Comparison of ENCODE assay signal across 8 cellular contexts in genomic region chr6:43172127-43173007, GRCh38. TPM values are rescaled to one million over a fixed set of nuclear protein-coding genes. Genes with fewer than 3 reads are reported as not detected.
DNase-seq lines count a peak whose midpoint lies in the region; ATAC-seq and TF ChIP-seq lines count a peak whose summit lies in the region.

No MANE protein-coding gene starts in this region.

- H3K4me1 ChIP-seq in OCI-LY1 (ENCODE audit: insufficient read depth, low read length, severe bottlenecking) (peaks cover 32% of the 10 kb centered on the region), thoracic aorta (ENCODE audit: control insufficient read depth in 1 of 2, low read depth in 2 of 2) (peaks cover 20 to 48% of the 10 kb centered on the region in 2 donors)

- no peak for ATAC-seq in thoracic aorta (ENCODE audit: insufficient number of reproducible peaks, low FRiP score, low read depth)

- H3K4me3 Mint-ChIP-seq in activated T-helper 2 cell treated with anti-CD3 and anti-CD28 coated beads, Interferon-gamma antibody, Interleukin-2, Interleukin-4, amounts not matched to agents 10 μg/mL and 5 μg/mL and 100 μg/mL, durations not matched to agents 14 hours and 24 hours and 36 hours (ENCODE audit: low read depth) = peak overlapping the region; percentile 99
- H3K4me3 Mint-ChIP-seq in neural crest cell = peak overlapping the region; percentile 89

- no peaks in the 10 kb centered on the region for H3K9me3 Mint-ChIP-seq in activated T-helper 2 cell treated with anti-CD3 and anti-CD28 coated beads, Interferon-gamma antibody, Interleukin-2, Interleukin-4, amounts not matched to agents 10 μg/mL and 5 μg/mL and 100 μg/mL, durations not matched to agents 14 hours and 24 hours and 36 hours
- no peaks in the 10 kb centered on the region for H3K9me3 Mint-ChIP-seq in neural crest cell

- H3K4me2 ChIP-seq in OCI-LY1 (ENCODE audit: low read length) = peak overlapping the region; percentile 85

- peaks cover 2% of the 10 kb centered on the region for H3K27me3 Mint-ChIP-seq in activated T-helper 2 cell treated with anti-CD3 and anti-CD28 coated beads, Interferon-gamma antibody, Interleukin-2, Interleukin-4, amounts not matched to agents 10 μg/mL and 5 μg/mL and 100 μg/mL, durations not matched to agents 14 hours and 24 hours and 36 hours (ENCODE audit: low read depth)
- H3K27me3 Mint-ChIP-seq in neural crest cell (ENCODE audit: low read depth) = no peaks in the 10 kb centered on the region

- H3K9me2 ChIP-seq in OCI-LY1 (ENCODE audit: low read depth, low read length) = no peaks in the 10 kb centered on the region

- H4K20me1 ChIP-seq in OCI-LY1 (ENCODE audit: insufficient read depth, low read length) = no peaks in the 10 kb centered on the region

- H3K36me3 Mint-ChIP-seq in activated T-helper 2 cell treated with anti-CD3 and anti-CD28 coated beads, Interferon-gamma antibody, Interleukin-2, Interleukin-4, amounts not matched to agents 10 μg/mL and 5 μg/mL and 100 μg/mL, durations not matched to agents 14 hours and 24 hours and 36 hours (ENCODE audit: low read depth) = peaks cover 34% of the 10 kb centered on the region
- no peaks in the 10 kb centered on the region for H3K36me3 Mint-ChIP-seq in neural crest cell (ENCODE audit: low read depth)

- H3K27ac ChIP-seq in OCI-LY1 (ENCODE audit: low read depth, low read length, poor library complexity, severe bottlenecking) (peak overlapping the region; percentile 82), thoracic aorta (peak overlapping the region; percentile 98 to 99)

- peak overlapping the region; percentile 97 for H3K9ac ChIP-seq in OCI-LY1 (ENCODE audit: low read length)

- H3F3A ChIP-seq in OCI-LY1 (ENCODE audit: insufficient read depth, low read length) = no peaks in the 10 kb centered on the region; the same call in 1 of the 2 replicates

- H2AFZ ChIP-seq in OCI-LY1 (ENCODE audit: low read length) = no peak overlapping the region

- H3K79me2 ChIP-seq in OCI-LY1 (ENCODE audit: insufficient read depth, low read length) = peaks cover 18% of the 10 kb centered on the region

- peaks cover 40% of the 10 kb centered on the region for H3K4me1 Mint-ChIP-seq in activated T-helper 2 cell treated with anti-CD3 and anti-CD28 coated beads, Interferon-gamma antibody, Interleukin-2, Interleukin-4, amounts not matched to agents 10 μg/mL and 5 μg/mL and 100 μg/mL, durations not matched to agents 14 hours and 24 hours and 36 hours (ENCODE audit: low read depth)
- peaks cover 39% of the 10 kb centered on the region for H3K4me1 Mint-ChIP-seq in neural crest cell

- H3K9me3 ChIP-seq in OCI-LY1 (ENCODE audit: low read length) (no peaks in the 10 kb centered on the region), thoracic aorta (no peaks in the 10 kb centered on the region)

- H3K27me3 ChIP-seq in OCI-LY1 (ENCODE audit: insufficient read depth, low read length) (no peaks in the 10 kb centered on the region), thoracic aorta (replicated peaks; ENCODE audit: insufficient read depth) (no peaks in the 10 kb centered on the region)

- intact Hi-C loops in activated T-helper 2 cell treated with anti-CD3 and anti-CD28 coated beads, Interferon-gamma antibody, Interleukin-2, Interleukin-4, amounts not matched to agents 10 μg/mL and 5 μg/mL and 100 μg/mL, durations not matched to agents 14 hours and 24 hours and 36 hours (cut with micrococcal nuclease) = loop anchor here (5.0 kb wide), 4 partner anchors 195 to 425 kb away; partner anchors contain the start of genes BICRAL, POLR1C, TBCC and YIPF3

- peak overlapping the region; percentile 69 for H3K27ac Mint-ChIP-seq in activated T-helper 2 cell treated with anti-CD3 and anti-CD28 coated beads, Interferon-gamma antibody, Interleukin-2, Interleukin-4, amounts not matched to agents 10 μg/mL and 5 μg/mL and 100 μg/mL, durations not matched to agents 14 hours and 24 hours and 36 hours
- peak overlapping the region; percentile 95 for H3K27ac Mint-ChIP-seq in neural crest cell (ENCODE audit: unreplicated experiment)

- peaks cover 26% of the 10 kb centered on the region for H3K36me3 ChIP-seq in OCI-LY1 (ENCODE audit: insufficient read depth, low read length)
- H3K36me3 ChIP-seq in thoracic aorta = peaks cover 16% of the 10 kb centered on the region

- DNase-seq in NCI-H82 (lab: John Stamatoyannopoulos, UW) (peak; percentile 68), NCI-H82 treated with DMSO at 0.1 percent for 48 hours (lab: John Stamatoyannopoulos, UW; ENCODE audit: unreplicated experiment) (no peak), fibroblast of villous mesenchyme (ENCODE audit: low read depth) (peak; percentile 33), neural crest cell (ENCODE audit: low read depth, low spot score) (peak; percentile 33), thoracic aorta (ENCODE audit: low spot score) (no peak), NCI-H187 treated with DMSO at 0.1 percent for 48 hours (lab: John Stamatoyannopoulos, UW) (no peak)
- DNase-seq in activated T-helper 2 cell treated with anti-CD3 and anti-CD28 coated beads, Interferon-gamma antibody, Interleukin-2, Interleukin-4, amounts not matched to agents 10 μg/mL and 5 μg/mL and 100 μg/mL, durations not matched to agents 14 hours and 24 hours and 36 hours (ENCODE audit: low spot score) = peak; percentile 42

- TF ChIP-seq CTCF in OCI-LY1 (IDR thresholded peaks at IDR 0.05; ENCODE audit: low read length) (no peak), fibroblast of villous mesenchyme (IDR thresholded peaks at IDR 0.05; ENCODE audit: insufficient read depth, low read depth, low read length) (no peak), neural crest cell (conservative IDR thresholded peaks at IDR 0.05) (no peak), thoracic aorta (IDR thresholded peaks at IDR 0.05) (no peak)

- H3K4me3 ChIP-seq in OCI-LY1 (ENCODE audit: low read depth, low read length, poor library complexity, severe bottlenecking) = peak overlapping the region; percentile 85
- peak overlapping the region; percentile 90 for H3K4me3 ChIP-seq in fibroblast of villous mesenchyme (ENCODE audit: low read depth, low read length)
- peak overlapping the region; percentile 96 for H3K4me3 ChIP-seq in thoracic aorta

RNA-seq across cellular contexts. Expression of gene SRF, which starts 1.3 kb away (rescaled TPM):
- 50.9 and 52.0 TPM in 2 replicates for total RNA-seq in activated T-helper 2 cell treated with anti-CD3 and anti-CD28 coated beads, Interferon-gamma antibody, Interleukin-2, Interleukin-4, amounts not matched to agents 10 μg/mL and 5 μg/mL and 100 μg/mL, durations not matched to agents 14 hours and 24 hours and 36 hours
- total RNA-seq in fibroblast of villous mesenchyme (36.4 and 43.6 TPM in 2 replicates), neural crest cell (37.5 and 37.8 TPM in 2 replicates), thoracic aorta (10 to 100 TPM; 79.5 to 99.0 TPM)

RNA-seq across cellular contexts. Expression of gene CUL9, which starts 9.6 kb away (rescaled TPM):
- total RNA-seq in activated T-helper 2 cell treated with anti-CD3 and anti-CD28 coated beads, Interferon-gamma antibody, Interleukin-2, Interleukin-4, amounts not matched to agents 10 μg/mL and 5 μg/mL and 100 μg/mL, durations not matched to agents 14 hours and 24 hours and 36 hours = 34.3 and 37.4 TPM in 2 replicates
- 23.3 and 27.7 TPM in 2 replicates for total RNA-seq in fibroblast of villous mesenchyme
- 37.2 and 37.5 TPM in 2 replicates for total RNA-seq in neural crest cell
- total RNA-seq in thoracic aorta = 10 to 100 TPM; 30.3 to 41.2 TPM

RNA-seq across cellular contexts. Expression of gene DNPH1, which starts 56.9 kb away (rescaled TPM):
- 70.5 and 76.7 TPM in 2 replicates for total RNA-seq in activated T-helper 2 cell treated with anti-CD3 and anti-CD28 coated beads, Interferon-gamma antibody, Interleukin-2, Interleukin-4, amounts not matched to agents 10 μg/mL and 5 μg/mL and 100 μg/mL, durations not matched to agents 14 hours and 24 hours and 36 hours
- 21.6 and 41.9 TPM in 2 replicates for total RNA-seq in fibroblast of villous mesenchyme
- total RNA-seq in neural crest cell = 50.3 and 55.1 TPM in 2 replicates
- 10 to 100 TPM; 16.7 to 54.7 TPM for total RNA-seq in thoracic aorta

Comparison
In these comparisons a context has a peak if more than half of its experiments do, and no peak if none do; other contexts are left out.
1. DNase-seq: peak in NCI-H82 (single experiment), activated T-helper 2 cell treated with anti-CD3 and anti-CD28 coated beads, Interferon-gamma antibody, Interleukin-2, Interleukin-4, amounts not matched to agents 10 μg/mL and 5 μg/mL and 100 μg/mL, durations not matched to agents 14 hours and 24 hours and 36 hours (single experiment), fibroblast of villous mesenchyme (single experiment) and neural crest cell (single experiment); none in NCI-H82 treated with DMSO at 0.1 percent for 48 hours (single experiment), thoracic aorta (single experiment) and NCI-H187 treated with DMSO at 0.1 percent for 48 hours (single experiment).
2. Peak in every context shown above with its lines, with median percentiles within 50 percentile points of each other: H3K4me3 ChIP-seq.